ENCODE assay signal across 2 cellular contexts in the genomic region with DNA sequence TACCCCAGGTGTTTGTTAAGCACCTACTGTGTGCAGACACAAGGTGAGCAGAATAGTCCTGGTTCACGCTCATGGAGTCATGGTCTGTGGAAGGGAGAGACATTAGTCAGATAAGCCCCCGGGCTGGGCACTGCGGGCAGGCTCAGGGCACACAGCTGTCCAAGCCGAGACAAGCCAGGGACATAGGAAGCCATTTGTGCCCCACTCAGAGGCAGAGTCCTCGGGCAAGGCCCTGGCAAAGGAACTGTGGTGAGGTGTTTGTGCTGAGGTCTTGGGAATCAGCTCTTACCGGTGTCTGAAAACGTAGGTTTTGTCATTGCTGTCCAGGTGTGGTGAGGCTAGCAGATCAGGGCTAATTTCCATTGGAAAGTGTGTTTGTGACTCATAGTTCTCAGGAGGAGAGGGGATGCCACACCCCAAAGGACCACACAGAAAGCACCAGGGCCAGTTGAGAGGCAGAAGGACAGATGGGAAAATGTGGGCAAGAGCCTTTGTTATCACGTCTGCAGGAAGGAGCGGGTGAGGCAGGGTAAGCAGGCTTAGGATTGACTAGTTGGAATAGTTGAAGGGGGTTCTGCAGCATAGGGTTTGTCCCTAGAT.
TF ChIP-seq lines count a peak whose summit lies in the region.

No MANE protein-coding gene starts in this region.

TF ChIP-seq in GM23338, 12 proteins besides CTCF, POLR2A, EP300 and RAD21 (continues in another document):
- TF ChIP-seq STAT1 (IDR thresholded peaks at IDR 0.05; ENCODE audit: unreplicated experiment) (no peak), ZNF114 (CRISPR knock-in tag; IDR thresholded peaks at IDR 0.05) (no peak), REST (IDR thresholded peaks at IDR 0.05; ENCODE audit: unreplicated experiment) (no peak), EZH2 (IDR thresholded peaks at IDR 0.05; ENCODE audit: low read depth, unreplicated experiment) (no peak), NANOG (IDR thresholded peaks at IDR 0.05; ENCODE audit: borderline replicate concordance) (no peak), CREB1 (CRISPR knock-in tag; IDR thresholded peaks at IDR 0.05; ENCODE audit: low read depth) (no peak), JUNB (IDR thresholded peaks at IDR 0.05; ENCODE audit: unreplicated experiment) (no peak), POLR2AphosphoS5 (IDR thresholded peaks at IDR 0.05; ENCODE audit: low read depth) (no peak), EZH2phosphoT487 (IDR thresholded peaks at IDR 0.05; ENCODE audit: unreplicated experiment) (no peak), ZNF331 (CRISPR knock-in tag; IDR thresholded peaks at IDR 0.05; ENCODE audit: low read depth) (no peak)
- TF ChIP-seq, protein P1, sequence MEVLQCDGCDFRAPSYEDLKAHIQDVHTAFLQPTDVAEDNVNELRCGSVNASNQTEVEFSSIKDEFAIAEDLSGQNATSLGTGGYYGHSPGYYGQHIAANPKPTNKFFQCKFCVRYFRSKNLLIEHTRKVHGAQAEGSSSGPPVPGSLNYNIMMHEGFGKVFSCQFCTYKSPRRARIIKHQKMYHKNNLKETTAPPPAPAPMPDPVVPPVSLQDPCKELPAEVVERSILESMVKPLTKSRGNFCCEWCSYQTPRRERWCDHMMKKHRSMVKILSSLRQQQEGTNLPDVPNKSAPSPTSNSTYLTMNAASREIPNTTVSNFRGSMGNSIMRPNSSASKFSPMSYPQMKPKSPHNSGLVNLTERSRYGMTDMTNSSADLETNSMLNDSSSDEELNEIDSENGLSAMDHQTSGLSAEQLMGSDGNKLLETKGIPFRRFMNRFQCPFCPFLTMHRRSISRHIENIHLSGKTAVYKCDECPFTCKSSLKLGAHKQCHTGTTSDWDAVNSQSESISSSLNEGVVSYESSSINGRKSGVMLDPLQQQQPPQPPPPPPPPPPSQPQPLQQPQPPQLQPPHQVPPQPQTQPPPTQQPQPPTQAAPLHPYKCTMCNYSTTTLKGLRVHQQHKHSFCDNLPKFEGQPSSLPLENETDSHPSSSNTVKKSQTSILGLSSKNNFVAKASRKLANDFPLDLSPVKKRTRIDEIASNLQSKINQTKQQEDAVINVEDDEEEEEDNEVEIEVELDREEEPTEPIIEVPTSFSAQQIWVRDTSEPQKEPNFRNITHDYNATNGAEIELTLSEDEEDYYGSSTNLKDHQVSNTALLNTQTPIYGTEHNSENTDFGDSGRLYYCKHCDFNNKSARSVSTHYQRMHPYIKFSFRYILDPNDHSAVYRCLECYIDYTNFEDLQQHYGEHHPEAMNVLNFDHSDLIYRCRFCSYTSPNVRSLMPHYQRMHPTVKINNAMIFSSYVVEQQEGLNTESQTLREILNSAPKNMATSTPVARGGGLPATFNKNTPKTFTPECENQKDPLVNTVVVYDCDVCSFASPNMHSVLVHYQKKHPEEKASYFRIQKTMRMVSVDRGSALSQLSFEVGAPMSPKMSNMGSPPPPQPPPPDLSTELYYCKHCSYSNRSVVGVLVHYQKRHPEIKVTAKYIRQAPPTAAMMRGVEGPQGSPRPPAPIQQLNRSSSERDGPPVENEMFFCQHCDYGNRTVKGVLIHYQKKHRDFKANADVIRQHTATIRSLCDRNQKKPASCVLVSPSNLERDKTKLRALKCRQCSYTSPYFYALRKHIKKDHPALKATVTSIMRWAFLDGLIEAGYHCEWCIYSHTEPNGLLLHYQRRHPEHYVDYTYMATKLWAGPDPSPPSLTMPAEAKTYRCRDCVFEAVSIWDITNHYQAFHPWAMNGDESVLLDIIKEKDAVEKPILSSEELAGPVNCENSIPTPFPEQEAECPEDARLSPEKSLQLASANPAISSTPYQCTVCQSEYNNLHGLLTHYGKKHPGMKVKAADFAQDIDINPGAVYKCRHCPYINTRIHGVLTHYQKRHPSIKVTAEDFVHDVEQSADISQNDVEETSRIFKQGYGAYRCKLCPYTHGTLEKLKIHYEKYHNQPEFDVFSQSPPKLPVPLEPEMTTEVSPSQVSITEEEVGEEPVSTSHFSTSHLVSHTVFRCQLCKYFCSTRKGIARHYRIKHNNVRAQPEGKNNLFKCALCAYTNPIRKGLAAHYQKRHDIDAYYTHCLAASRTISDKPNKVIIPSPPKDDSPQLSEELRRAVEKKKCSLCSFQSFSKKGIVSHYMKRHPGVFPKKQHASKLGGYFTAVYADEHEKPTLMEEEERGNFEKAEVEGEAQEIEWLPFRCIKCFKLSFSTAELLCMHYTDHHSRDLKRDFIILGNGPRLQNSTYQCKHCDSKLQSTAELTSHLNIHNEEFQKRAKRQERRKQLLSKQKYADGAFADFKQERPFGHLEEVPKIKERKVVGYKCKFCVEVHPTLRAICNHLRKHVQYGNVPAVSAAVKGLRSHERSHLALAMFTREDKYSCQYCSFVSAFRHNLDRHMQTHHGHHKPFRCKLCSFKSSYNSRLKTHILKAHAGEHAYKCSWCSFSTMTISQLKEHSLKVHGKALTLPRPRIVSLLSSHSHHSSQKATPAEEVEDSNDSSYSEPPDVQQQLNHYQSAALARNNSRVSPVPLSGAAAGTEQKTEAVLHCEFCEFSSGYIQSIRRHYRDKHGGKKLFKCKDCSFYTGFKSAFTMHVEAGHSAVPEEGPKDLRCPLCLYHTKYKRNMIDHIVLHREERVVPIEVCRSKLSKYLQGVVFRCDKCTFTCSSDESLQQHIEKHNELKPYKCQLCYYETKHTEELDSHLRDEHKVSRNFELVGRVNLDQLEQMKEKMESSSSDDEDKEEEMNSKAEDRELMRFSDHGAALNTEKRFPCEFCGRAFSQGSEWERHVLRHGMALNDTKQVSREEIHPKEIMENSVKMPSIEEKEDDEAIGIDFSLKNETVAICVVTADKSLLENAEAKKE (CRISPR knock-in tag; IDR thresholded peaks at IDR 0.05): no peak

TF ChIP-seq in H1, 55 proteins besides CTCF, POLR2A, EP300 and RAD21:
- TF ChIP-seq SIN3A (conservative IDR thresholded peaks at IDR 0.05 in 1 of 2, IDR thresholded peaks at IDR 0.05 in 1 of 2; ENCODE audit: low read depth in 1 of 2, low read length in 2 of 2) (no peak), SRF (IDR thresholded peaks at IDR 0.05; ENCODE audit: low read depth, low read length) (no peak), KDM1A (IDR thresholded peaks at IDR 0.05; ENCODE audit: borderline replicate concordance, low read length) (no peak)
